11 cellular contexts compared by ENCODE assay signal in the genomic region with DNA sequence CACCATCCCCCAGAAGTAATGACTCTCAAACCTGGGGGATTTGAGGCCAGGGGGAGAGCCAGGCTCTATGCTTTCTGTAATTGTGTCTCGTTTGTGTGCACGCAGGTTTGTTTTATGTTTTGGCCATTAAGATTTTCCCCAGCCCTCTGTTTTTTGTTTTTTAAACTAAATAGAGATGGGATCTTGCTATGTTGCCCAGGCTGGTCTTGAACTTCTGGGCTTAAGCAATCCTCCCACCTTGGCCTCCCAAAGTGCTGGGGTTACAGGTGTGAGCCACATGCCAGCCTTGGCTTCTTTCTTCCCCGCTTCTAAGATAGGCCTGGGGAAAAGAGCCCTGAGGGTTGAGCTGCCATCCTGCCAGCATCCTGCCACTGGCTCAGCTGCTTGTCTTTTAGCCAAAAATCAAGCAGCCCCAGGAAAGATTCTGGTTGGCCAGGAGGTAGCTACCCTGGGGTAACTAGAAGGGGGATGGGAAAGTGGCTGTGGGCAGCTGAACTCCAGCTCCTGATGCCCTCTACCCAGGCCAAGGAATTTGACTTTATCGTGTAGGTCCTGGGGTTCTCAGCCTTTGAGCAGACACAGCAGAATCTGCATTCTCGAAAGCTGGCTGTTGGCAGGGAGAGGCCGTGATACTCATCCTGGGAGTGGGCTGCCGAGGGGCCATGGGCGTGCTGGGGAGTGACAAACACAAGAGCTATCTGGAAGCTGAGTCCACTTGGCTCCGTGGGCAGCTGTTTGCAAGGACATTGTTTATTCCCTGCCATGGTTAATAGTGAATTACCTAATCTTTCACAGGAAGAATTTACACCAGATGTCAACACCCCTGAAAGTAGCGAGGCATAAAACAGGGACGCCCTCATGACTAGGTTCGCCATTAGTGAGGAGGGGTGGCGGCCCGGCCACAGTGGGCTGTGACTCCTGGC. TPM values are rescaled to one million over a fixed set of nuclear protein-coding genes. Genes with fewer than 3 reads are reported as not detected.
DNase-seq lines count a peak whose midpoint lies in the region; ATAC-seq, FAIRE-seq and TF ChIP-seq lines count a peak whose summit lies in the region.
"Had no signal": no experiment of that assay in that cellular context is flagged by ENCODE, and none has a peak within 500 bp of the region (broad histone marks: within the 10 kb centered on the region; RNA-seq: fewer than 3 reads in every experiment).

No MANE protein-coding gene starts in this region.

- H3K27me3 Mint-ChIP-seq in brain = peaks cover 2% of the 10 kb centered on the region
- H3K27me3 Mint-ChIP-seq: stimulated activated naive B cell treated with anti-CD40 and anti-IgM and Interleukin-4, amounts not matched to agents 10 μg/mL and 1 μg/mL and 100 μg/mL, for 72 hours had no signal

- no peak overlapping the region for H2AFZ ChIP-seq in HepG2 (ENCODE audit: low read length)

- ATAC-seq in HepG2 (no peak), esophagus mucosa (no peak)
- ATAC-seq: Panc1 had no signal

- TSS peak; percentile 42 for BruUV-seq in HepG2 (replicated peaks; lab: Mats Ljungman, UMichigan)

- no peak overlapping the region for H3K4me3 ChIP-seq in HepG2 (replicated peaks in 1 of 3; ENCODE audit: insufficient read depth in 1 of 3, low read depth in 2 of 3, low read length in 3 of 3)
- H3K4me3 ChIP-seq in suprapubic skin = no peak overlapping the region

- no peaks in the 10 kb centered on the region for H3K36me3 Mint-ChIP-seq in brain

- no peak overlapping the region for H3K4me2 ChIP-seq in HepG2 (ENCODE audit: low read depth, low read length)

- H3K27me3 ChIP-seq in HepG2 (ENCODE audit: control insufficient read depth in 1 of 2, insufficient read depth in 2 of 2, low read length in 2 of 2) (no peaks in the 10 kb centered on the region), suprapubic skin (no peaks in the 10 kb centered on the region)

- H4K20me1 ChIP-seq in HepG2 (ENCODE audit: insufficient read depth, low read length) = no peaks in the 10 kb centered on the region

- intact Hi-C loops in HepG2 (cut with micrococcal nuclease; ENCODE audit: unreplicated experiment) = no loop called here

- POLR2A ChIA-PET in HepG2 (lab: Yijun Ruan, JAX) = interaction anchor here (2.8 kb wide), 1 partner anchor 18 kb away, joined by 12 read pairs; the partner anchor contains the start of gene KDM8

- no peaks in the 10 kb centered on the region for H3K79me2 ChIP-seq in HepG2 (ENCODE audit: insufficient read depth, low read length)

- H3K4me1 ChIP-seq in HepG2 (ENCODE audit: insufficient read depth, low read length) (no peaks in the 10 kb centered on the region), suprapubic skin (peaks cover 16% of the 10 kb centered on the region)

- 92% methylated on average over 14 of the region's 14 CpGs for WGBS in HepG2 (ENCODE audit: low lambda C conversion rate)
- 81% methylated on average over 9 of the region's 14 CpGs for WGBS in suprapubic skin

- H3K27ac ChIP-seq in HepG2 (ENCODE audit: extremely low read length, insufficient read depth, low read length) = no peak overlapping the region
- peak overlapping the region; percentile 79 for H3K27ac ChIP-seq in suprapubic skin

- H3K36me3 ChIP-seq in HepG2 (replicated peaks in 1 of 2; ENCODE audit: control insufficient read depth in 1 of 2, insufficient read depth in 2 of 2, low read length in 2 of 2) (peaks cover 4 to 10% of the 10 kb centered on the region in 2 experiments; a peak in 3 of 5 replicates), suprapubic skin (peaks cover 8% of the 10 kb centered on the region)

- peaks cover 21% of the 10 kb centered on the region for H3K4me1 Mint-ChIP-seq in brain

- H3K27ac Mint-ChIP-seq in brain = peak overlapping the region in 4 of 5 experiments; percentile 34 to 95 (median 76)

- no peak for TF ChIP-seq EP300 in HepG2 (IDR thresholded peaks at IDR 0.05; ENCODE audit: low read depth in 2 of 2, low read length in 2 of 2)
- no peak for TF ChIP-seq EP300 in HepG2 (CRISPR knock-in tag; IDR thresholded peaks at IDR 0.05; ENCODE audit: borderline replicate concordance)
- no peak for TF ChIP-seq EP300 in suprapubic skin (IDR thresholded peaks at IDR 0.05)

- no peak overlapping the region for H3K9ac ChIP-seq in HepG2 (ENCODE audit: insufficient read depth, low read depth, low read length)

- H3K9me3 Mint-ChIP-seq in brain = peaks cover 0 to 2% (median 0%) of the 10 kb centered on the region in 5 experiments
- H3K9me3 Mint-ChIP-seq: stimulated activated naive B cell treated with anti-CD40 and anti-IgM and Interleukin-4, amounts not matched to agents 10 μg/mL and 1 μg/mL and 100 μg/mL, for 72 hours had no signal

- no peak for TF ChIP-seq CTCF in brain (conservative IDR thresholded peaks at IDR 0.05)
- no peak for TF ChIP-seq CTCF in HepG2 (CRISPR knock-in tag; IDR thresholded peaks at IDR 0.05)
- no peak for TF ChIP-seq CTCF in suprapubic skin (IDR thresholded peaks at IDR 0.05)

- H3K4me3 Mint-ChIP-seq in brain = no peak overlapping the region
- H3K4me3 Mint-ChIP-seq: stimulated activated naive B cell treated with anti-CD40 and anti-IgM and Interleukin-4, amounts not matched to agents 10 μg/mL and 1 μg/mL and 100 μg/mL, for 72 hours had no signal

- TF ChIP-seq POLR2A in HepG2 (IDR thresholded peaks at IDR 0.05; ENCODE audit: insufficient read depth in 1 of 2, low read depth in 2 of 2, low read length in 2 of 2) (no peak), suprapubic skin (IDR thresholded peaks at IDR 0.05) (no peak)

- H3K9me3 ChIP-seq in HepG2 (ENCODE audit: low read length) = no peaks in the 10 kb centered on the region
- H3K9me3 ChIP-seq in suprapubic skin = no peaks in the 10 kb centered on the region

- no peak for TF ChIP-seq RAD21 in HepG2 (CRISPR knock-in tag; IDR thresholded peaks at IDR 0.05)

- CTCF ChIA-PET in HepG2 (lab: Yijun Ruan, JAX; ENCODE audit: low intra/inter-chr PET ratio, low total read pairs) = no interaction called here

- FAIRE-seq in HepG2 (lab: Jason Lieb, UNC) = no peak

- in situ Hi-C loops in HepG2 (cut with HindIII; ENCODE audit: extremely low pct_ligation_motif_present, low pct_unique_long_range_greater_than_20kb) = no loop called here

- peak; percentile 58 for DNase-seq in NCI-H1694 treated with DMSO at 0.1 percent for 48 hours (lab: John Stamatoyannopoulos, UW)
- no peak for DNase-seq in NCI-H1694 (lab: John Stamatoyannopoulos, UW)
- no peak for DNase-seq in HepG2 (ENCODE audit: low spot score)
- peak in 1 of 2 donors; percentile 71 for DNase-seq in suprapubic skin (ENCODE audit: low spot score in 2 of 2)
- DNase-seq in HuH-7.5 (ENCODE audit: low spot score) = no peak
- no peak for DNase-seq in DMS114 treated with DMSO at 0.1 percent for 48 hours (lab: John Stamatoyannopoulos, UW; ENCODE audit: unreplicated experiment)
- DNase-seq: 8988T; stimulated activated naive B cell treated with anti-CD40 and anti-IgM and Interleukin-4, amounts not matched to agents 10 μg/mL and 1 μg/mL and 100 μg/mL, for 72 hours had no signal

RNA-seq across cellular contexts. Expression of gene KDM8, which starts 18.5 kb away (rescaled TPM):
- polyA plus RNA-seq in brain (ENCODE audit: insufficient read depth, low read depth, low replicate concordance) (6.4 TPM), HepG2 (2011; rRNA removed) (3.3 and 4.0 TPM in 2 replicates)
- total RNA-seq in HepG2 (2016; rRNA removed; fragmentation: Illumina TruSeq; extraction: Trizol) (5.2 and 8.6 TPM in 2 replicates), suprapubic skin (1 to 10 TPM; 1.3 to 5.0 (median 3.7) TPM), esophagus mucosa (3.9 TPM)
- 4.8 and 8.6 TPM in 2 replicates for total RNA-seq in HepG2 (2016; cell fraction: cytosol; rRNA removed; fragmentation: Illumina TruSeq; extraction: Trizol; ENCODE audit: low read depth)
- 6.8 and 8.9 TPM in 2 replicates for total RNA-seq in HepG2 (2016; cell fraction: insoluble cytoplasmic fraction; rRNA removed; fragmentation: Illumina TruSeq; extraction: Trizol)
- 5.4 and 6.5 TPM in 2 replicates for total RNA-seq in HepG2 (2016; cell fraction: membrane; rRNA removed; fragmentation: Illumina TruSeq; extraction: Trizol)
- 10.5 and 11.8 TPM in 2 replicates for total RNA-seq in HepG2 (2016; cell fraction: nucleus; rRNA removed; fragmentation: Illumina TruSeq; extraction: Trizol)
- 1.7 and 1.8 TPM in 2 replicates for polyA plus RNA-seq in HepG2 (2011; cell fraction: cytosol; rRNA removed)
- 18.0 and 23.0 TPM in 2 replicates for polyA plus RNA-seq in HepG2 (2011; cell fraction: nucleus; rRNA removed)
- 3.3 and 3.7 TPM in 2 replicates for polyA plus RNA-seq in HepG2 (2012)
- polyA plus RNA-seq in HepG2 (2016; cell fraction: cytosol; fragmentation: Illumina TruSeq; extraction: Trizol; ENCODE audit: low read depth) = 1.4 and 2.0 TPM in 2 replicates
- polyA plus RNA-seq in HepG2 (2016; cell fraction: insoluble cytoplasmic fraction; fragmentation: Illumina TruSeq; extraction: Trizol; ENCODE audit: low read depth) = 8.2 and 9.2 TPM in 2 replicates
- polyA plus RNA-seq in HepG2 (2016; cell fraction: membrane; fragmentation: Illumina TruSeq; extraction: Trizol; ENCODE audit: low read depth) = 2.7 and 2.8 TPM in 2 replicates
- 14.1 and 16.6 TPM in 2 replicates for polyA plus RNA-seq in HepG2 (2016; cell fraction: nucleus; fragmentation: Illumina TruSeq; extraction: Trizol; ENCODE audit: insufficient read depth, low read depth)
- 8.5 and 15.7 TPM in 2 replicates for polyA minus RNA-seq in HepG2 (2011; rRNA and poly(A)+ RNA removed; ENCODE audit: low replicate concordance)
- 1.7 and 2.4 TPM in 2 replicates for polyA minus RNA-seq in HepG2 (2011; cell fraction: cytosol; rRNA and poly(A)+ RNA removed)
- polyA minus RNA-seq in HepG2 (2011; cell fraction: nucleus; rRNA and poly(A)+ RNA removed) = 13.1 and 14.7 TPM in 2 replicates

RNA-seq across cellular contexts. Expression of gene NSMCE1, which starts 46.7 kb away (rescaled TPM):
- 140 TPM for polyA plus RNA-seq in brain (ENCODE audit: insufficient read depth, low read depth, low replicate concordance)
- total RNA-seq in HepG2 (2016; rRNA removed; fragmentation: Illumina TruSeq; extraction: Trizol) = 52.9 and 53.2 TPM in 2 replicates
- 17.2 and 19.5 TPM in 2 replicates for total RNA-seq in HepG2 (2016; cell fraction: cytosol; rRNA removed; fragmentation: Illumina TruSeq; extraction: Trizol; ENCODE audit: low read depth)
- 55.4 and 56.5 TPM in 2 replicates for total RNA-seq in HepG2 (2016; cell fraction: insoluble cytoplasmic fraction; rRNA removed; fragmentation: Illumina TruSeq; extraction: Trizol)
- total RNA-seq in HepG2 (2016; cell fraction: membrane; rRNA removed; fragmentation: Illumina TruSeq; extraction: Trizol) = 25.5 and 27.7 TPM in 2 replicates
- 28.0 and 30.5 TPM in 2 replicates for total RNA-seq in HepG2 (2016; cell fraction: nucleus; rRNA removed; fragmentation: Illumina TruSeq; extraction: Trizol)
- 42.7 and 43.5 TPM in 2 replicates for polyA plus RNA-seq in HepG2 (2011; rRNA removed)
- 43.3 and 48.1 TPM in 2 replicates for polyA plus RNA-seq in HepG2 (2011; cell fraction: cytosol; rRNA removed)
- 9.6 and 20.1 TPM in 2 replicates for polyA plus RNA-seq in HepG2 (2011; cell fraction: nucleus; rRNA removed)
- polyA plus RNA-seq in HepG2 (2012) = 63.6 and 69.8 TPM in 2 replicates
- 16.5 and 23.5 TPM in 2 replicates for polyA plus RNA-seq in HepG2 (2016; cell fraction: cytosol; fragmentation: Illumina TruSeq; extraction: Trizol; ENCODE audit: low read depth)
- 55.4 and 59.8 TPM in 2 replicates for polyA plus RNA-seq in HepG2 (2016; cell fraction: insoluble cytoplasmic fraction; fragmentation: Illumina TruSeq; extraction: Trizol; ENCODE audit: low read depth)
- polyA plus RNA-seq in HepG2 (2016; cell fraction: membrane; fragmentation: Illumina TruSeq; extraction: Trizol; ENCODE audit: low read depth) = 23.1 and 25.4 TPM in 2 replicates
- 58.1 and 59.0 TPM in 2 replicates for polyA plus RNA-seq in HepG2 (2016; cell fraction: nucleus; fragmentation: Illumina TruSeq; extraction: Trizol; ENCODE audit: insufficient read depth, low read depth)
- 68.2 and 105 TPM in 2 replicates for polyA minus RNA-seq in HepG2 (2011; rRNA and poly(A)+ RNA removed; ENCODE audit: low replicate concordance)
- polyA minus RNA-seq in HepG2 (2011; cell fraction: cytosol; rRNA and poly(A)+ RNA removed) = 19.2 and 19.6 TPM in 2 replicates
- polyA minus RNA-seq in HepG2 (2011; cell fraction: nucleus; rRNA and poly(A)+ RNA removed) = 12.1 and 29.7 TPM in 2 replicates
- 10 to 100 TPM; 23.0 to 32.2 (median 29.3) TPM for total RNA-seq in suprapubic skin
- 46.8 TPM for total RNA-seq in esophagus mucosa
